In the genomic region with DNA sequence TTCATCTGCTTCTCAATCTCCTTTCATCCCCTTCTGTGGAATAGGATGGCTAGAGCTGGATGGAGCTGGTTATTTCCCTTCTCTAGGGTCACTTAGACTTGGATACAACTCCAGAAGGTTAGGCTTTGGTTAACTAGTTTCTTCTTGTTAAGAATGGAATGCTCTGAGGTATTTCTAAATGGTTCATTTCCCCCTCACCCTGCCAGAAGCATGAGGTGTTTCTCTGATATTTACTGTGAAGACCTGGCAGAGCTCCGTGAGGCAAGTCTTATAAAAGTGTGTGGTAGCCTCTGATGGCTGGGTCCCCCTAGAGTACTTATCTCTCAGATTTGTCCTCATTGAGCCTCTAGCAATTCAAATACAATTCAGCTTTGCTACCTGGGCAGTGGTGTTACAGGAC, we compare ENCODE assay signal across 12 cellular contexts.
A peak's percentile ranks its signal among the peaks of the same experiment; 100 is the strongest.
DNase-seq lines count a peak whose midpoint lies in the region; ATAC-seq and TF ChIP-seq lines count a peak whose summit lies in the region.
"Had no signal": no experiment of that assay in that cellular context is flagged by ENCODE, and none has a peak within 500 bp of the region (broad histone marks: within the 10 kb centered on the region; RNA-seq: fewer than 3 reads in every experiment).

No MANE protein-coding gene starts in this region.

- 85 to 100% methylated on average over 1 of the region's 1 CpG for WGBS in GM23248 (ENCODE audit: low coverage in 1 of 2, low lambda C conversion rate in 2 of 2, missing lambda C conversion rate in 2 of 2), 2 experiments

- POLR2A ChIA-PET in RWPE1 (lab: Yijun Ruan, JAX; ENCODE audit: low non-redundant PET) = no interaction called here

- in situ Hi-C loops in GM23248 (cut with MboI) = loop anchor here (25.0 kb wide), 2 partner anchors 366 to 684 kb away; no protein-coding TSS in a partner anchor

- DNase-seq in H4 (ENCODE audit: low spot score) (peak; percentile 12), RWPE1 (ENCODE audit: low spot score) (peak; percentile 21), fibroblast of lung (ENCODE audit: low read depth in 2 of 2) (peak in 1 of 2 donors; percentile 67), renal cortical epithelial cell (ENCODE audit: low read depth) (peak; percentile 87), GM23248 (no peak), NCI-H2227 treated with DMSO at 0.1 percent for 48 hours (lab: John Stamatoyannopoulos, UW) (no peak), NCI-H774 (lab: John Stamatoyannopoulos, UW) (no peak)
- DNase-seq: activated CD4-positive, CD25-positive, alpha-beta regulatory T cell; GOT3; NCI-H1048; NCI-H69 had no signal

- no peak overlapping the region for H3K27ac ChIP-seq in RWPE1
- H3K27ac ChIP-seq in fibroblast of lung (ENCODE audit: insufficient read depth, low read length) = no peak overlapping the region
- no peak overlapping the region for H3K27ac ChIP-seq in GM23248

- H3K4me2 ChIP-seq in fibroblast of lung (ENCODE audit: extremely low read depth, insufficient read depth, low read length) = peak overlapping the region; percentile 58
- no peak overlapping the region for H3K4me2 ChIP-seq in GM23248 (ENCODE audit: unreplicated experiment)

- H3K27me3 ChIP-seq in fibroblast of lung (ENCODE audit: control insufficient read depth, insufficient read depth, low read length) = no peaks in the 10 kb centered on the region
- H3K27me3 ChIP-seq in GM23248 (replicated peaks; ENCODE audit: insufficient read depth) = no peaks in the 10 kb centered on the region

- TF ChIP-seq CTCF in RWPE1 (conservative IDR thresholded peaks at IDR 0.05; ENCODE audit: low read depth) = no peak
- no peak for TF ChIP-seq CTCF in fibroblast of lung (conservative IDR thresholded peaks at IDR 0.05 in 1 of 2, IDR thresholded peaks at IDR 0.05 in 1 of 2; ENCODE audit: low read depth in 1 of 2, low read length in 2 of 2)

- H3K9me2 ChIP-seq in GM23248 (ENCODE audit: insufficient read depth) = no peaks in the 10 kb centered on the region

- no peaks in the 10 kb centered on the region for H3F3A ChIP-seq in GM23248 (ENCODE audit: insufficient read depth)

- H3K79me2 ChIP-seq in fibroblast of lung (ENCODE audit: control insufficient read depth, insufficient read depth, low read length) = no peaks in the 10 kb centered on the region
- no peaks in the 10 kb centered on the region for H3K79me2 ChIP-seq in GM23248 (ENCODE audit: insufficient read depth)

- no peak overlapping the region for H3K9ac ChIP-seq in fibroblast of lung (ENCODE audit: insufficient read depth, low read length)
- no peak overlapping the region for H3K9ac ChIP-seq in GM23248

- CTCF ChIA-PET in RWPE1 (lab: Yijun Ruan, JAX) = interaction anchor here (0.8 kb wide), 1 partner anchor 637 kb away, joined by 3 read pairs; no protein-coding TSS in a partner anchor

- no peak for ATAC-seq in GM21619 (IDR thresholded peaks at IDR 0.05; ENCODE audit: unreplicated experiment)

- H3K4me3 ChIP-seq in fibroblast of lung (replicated peaks in 1 of 4; ENCODE audit: control extremely low read depth in 1 of 4, insufficient read depth in 1 of 4, low read depth in 3 of 4, low read length in 4 of 4) (peak overlapping the region in 1 of 4 experiments; percentile 19), GM23248 (no peak overlapping the region)

- H3K36me3 ChIP-seq in fibroblast of lung (ENCODE audit: control insufficient read depth, insufficient read depth, low read length) (no peaks in the 10 kb centered on the region), GM23248 (ENCODE audit: low read depth) (no peaks in the 10 kb centered on the region)

- H4K20me1 ChIP-seq in fibroblast of lung (ENCODE audit: control insufficient read depth, extremely low read depth, insufficient read depth, low read length) = no peaks in the 10 kb centered on the region
- no peaks in the 10 kb centered on the region for H4K20me1 ChIP-seq in GM23248 (ENCODE audit: insufficient read depth)

- H2AFZ ChIP-seq in fibroblast of lung (ENCODE audit: low read length) (peak overlapping the region; percentile 38), GM23248 (no peak overlapping the region)

- no peaks in the 10 kb centered on the region for H3K9me3 ChIP-seq in fibroblast of lung (ENCODE audit: control insufficient read depth, insufficient read depth, low read depth, low read length)
- H3K9me3 ChIP-seq in GM23248 (ENCODE audit: low read depth) = no peaks in the 10 kb centered on the region

- H3K4me1 ChIP-seq in fibroblast of lung (ENCODE audit: control insufficient read depth, extremely low read depth, insufficient read depth, low read length) (peaks cover 3% of the 10 kb centered on the region), GM23248 (ENCODE audit: insufficient read depth) (no peaks in the 10 kb centered on the region)

Comparison
In these comparisons a context has a peak if more than half of its experiments do, and no peak if none do; other contexts are left out.
1. DNase-seq: peak in H4 (single experiment), RWPE1 (single experiment) and renal cortical epithelial cell (single experiment); none in GM23248 (single experiment), NCI-H2227 treated with DMSO at 0.1 percent for 48 hours (single experiment) and NCI-H774 (single experiment).